1 cellular context compared by ENCODE assay signal in the genomic region with DNA sequence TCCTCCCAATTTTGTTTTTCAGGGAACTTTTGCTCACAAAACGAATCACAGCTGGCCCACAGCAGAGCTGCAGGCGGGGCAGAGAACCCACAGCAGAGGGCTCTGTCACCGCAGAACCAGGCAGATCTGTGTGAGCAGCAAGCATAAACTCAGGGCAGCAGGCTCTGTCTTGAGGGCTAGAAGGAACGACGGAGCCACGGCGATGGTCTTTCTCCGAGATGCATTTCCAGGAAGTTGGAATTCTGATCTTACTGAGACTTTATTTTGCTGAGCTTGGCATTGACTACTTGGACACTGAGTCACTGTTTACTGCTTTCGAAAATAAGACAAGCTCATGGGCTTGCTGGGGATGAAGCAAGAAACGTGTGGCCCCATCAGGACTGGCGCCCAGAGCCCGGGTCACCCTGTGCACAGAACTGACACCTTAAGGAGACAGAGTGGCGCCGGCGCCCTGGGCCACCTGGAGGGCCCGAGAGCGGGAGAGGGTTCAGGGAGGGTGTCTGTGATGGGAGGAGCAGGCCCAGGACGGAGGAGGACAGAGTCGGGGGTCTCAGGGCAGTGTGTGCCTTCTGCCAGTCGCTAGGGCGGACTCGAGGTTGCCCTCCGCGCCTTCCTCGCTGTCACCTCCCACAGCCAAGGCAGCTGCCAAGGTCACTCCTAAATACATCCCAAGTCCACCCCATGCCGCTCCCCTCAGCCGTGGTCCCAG.
TF ChIP-seq lines count a peak whose summit lies in the region.

No MANE protein-coding gene starts in this region.

TF ChIP-seq in SK-N-SH, 30 proteins besides CTCF, POLR2A, EP300 and RAD21 (continued from another document):
- TF ChIP-seq MEF2A (IDR thresholded peaks at IDR 0.05; ENCODE audit: borderline replicate concordance, low read depth) (no peak), RXRA (IDR thresholded peaks at IDR 0.05; ENCODE audit: borderline replicate concordance, low read depth) (no peak)
